15 cellular contexts compared by ENCODE assay signal in the genomic region with DNA sequence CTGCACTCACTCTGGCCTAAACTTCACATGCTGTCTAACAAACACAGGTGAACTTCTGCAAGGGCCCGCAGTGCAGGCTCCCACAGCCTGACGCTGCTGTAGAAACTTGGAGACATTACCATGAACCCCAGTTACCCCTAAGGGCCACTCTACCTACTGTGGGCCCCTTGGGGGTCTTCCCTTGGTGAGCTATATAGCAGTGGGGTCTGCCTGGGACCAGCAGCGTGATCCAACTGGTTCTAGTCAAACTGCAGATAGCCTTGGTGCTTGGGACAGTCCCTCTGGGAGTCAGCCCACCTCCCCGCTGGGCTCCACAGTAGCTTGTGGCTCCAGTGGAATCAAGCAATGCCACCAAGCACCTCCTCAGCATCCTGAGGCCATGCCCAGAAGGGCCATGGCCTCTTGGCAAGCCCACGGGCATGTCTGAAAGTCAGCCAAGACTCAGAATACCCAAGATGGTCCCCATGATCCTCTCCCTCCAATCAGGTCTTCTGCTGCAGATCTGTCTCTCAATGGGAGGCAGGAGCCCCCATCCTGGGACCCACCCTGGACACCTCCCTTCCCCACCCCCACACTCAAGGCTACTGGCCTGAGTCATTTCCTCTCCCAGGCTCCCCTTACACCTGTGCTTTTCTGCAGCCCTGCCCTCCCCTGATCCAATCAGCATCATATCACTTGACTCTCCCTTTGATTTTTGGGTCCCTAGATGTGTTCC.
"Had no signal": no experiment of that assay in that cellular context is flagged by ENCODE, and none has a peak within 500 bp of the region (broad histone marks: within the 10 kb centered on the region; RNA-seq: fewer than 3 reads in every experiment).

No MANE protein-coding gene starts in this region.

- H3K27ac ChIP-seq: hepatocyte, tibial artery had no signal

- H3K4me3 ChIP-seq: hepatocyte, lung, tibial artery had no signal

- H3K9me3 ChIP-seq: tibial artery had no signal

- H3K4me1 ChIP-seq: tibial artery had no signal

- DNase-seq: cerebellar nuclear complex; dermis blood vessel endothelial cell; effector CD4-positive, alpha-beta T cell; foreskin melanocyte; left colon; left ventricle myocardium superior; mesenchymal stem cell; naive B cell; nephron progenitor cell; small intestine; stimulated activated CD4-positive, alpha-beta T cell treated with anti-CD3 and anti-CD28 coated beads, Interleukin-2, amount 100 ng/mL, for 48 hours; stimulated activated naive CD8-positive, alpha-beta T cell treated with anti-CD3 and anti-CD28 coated beads, Interleukin-15, Interleukin-2, amounts not matched to agents 100 U/mL and 50 U/mL, for 24 hours; tibial artery had no signal

- H3K27me3 ChIP-seq: hepatocyte had no signal

- H3K36me3 Mint-ChIP-seq: naive B cell had no signal

- ATAC-seq: left colon; left ventricle myocardium superior; stimulated activated naive CD8-positive, alpha-beta T cell treated with anti-CD3 and anti-CD28 coated beads, Interleukin-15, Interleukin-2, amounts not matched to agents 100 U/mL and 50 U/mL, for 24 hours had no signal

- H3K4me3 Mint-ChIP-seq: naive B cell, nephron progenitor cell had no signal

- H3K36me3 ChIP-seq: tibial artery had no signal

- H3K4me1 Mint-ChIP-seq: naive B cell, nephron progenitor cell had no signal

- H3K27ac Mint-ChIP-seq: naive B cell, nephron progenitor cell had no signal
